21 cellular contexts compared by ENCODE assay signal in the genomic region with DNA sequence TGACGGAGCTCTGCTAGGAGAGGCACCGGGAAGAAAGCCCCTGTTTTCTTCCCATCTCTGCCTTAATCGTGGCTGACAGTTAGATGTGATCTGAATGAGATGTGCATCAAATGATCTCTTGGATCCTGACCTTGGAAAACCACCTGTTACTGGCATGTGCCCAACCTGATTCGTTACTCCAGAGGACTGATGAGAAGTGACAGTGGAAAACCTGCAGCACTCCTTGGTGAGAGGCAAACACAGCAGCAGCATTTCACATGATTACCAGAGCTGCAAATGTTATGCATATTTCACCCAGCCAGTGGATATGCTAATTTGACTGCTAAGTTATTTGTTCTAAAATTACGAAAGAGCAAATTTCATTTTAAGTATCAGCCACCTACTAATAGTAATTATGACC.
"Had no signal": no experiment of that assay in that cellular context is flagged by ENCODE, and none has a peak within 500 bp of the region (broad histone marks: within the 10 kb centered on the region; RNA-seq: fewer than 3 reads in every experiment).

No MANE protein-coding gene starts in this region.

- H3K9me3 Mint-ChIP-seq: nephron; stimulated activated naive B cell treated with anti-CD40 and anti-IgM and Interleukin-4, amounts not matched to agents 10 μg/mL and 1 μg/mL and 100 μg/mL, for 72 hours; type B pancreatic cell had no signal

- DNase-seq: effector CD8-positive, alpha-beta T cell; heart left ventricle; hippocampal formation; left colon; left ventricle myocardium superior; mesendoderm; naive B cell; spleen; stimulated activated CD4-positive, alpha-beta T cell treated with anti-CD3 and anti-CD28 coated beads, Interleukin-2, amount 100 ng/mL, for 24 hours; stimulated activated CD4-positive, alpha-beta T cell treated with anti-CD3 and anti-CD28 coated beads, Interleukin-4, amount 100 ng/mL, for 4 hours; stimulated activated naive B cell treated with anti-CD40 and anti-IgM and Interleukin-4, amounts not matched to agents 10 μg/mL and 1 μg/mL and 100 μg/mL, for 72 hours; stomach; substantia nigra; thyroid gland had no signal

- H3K36me3 Mint-ChIP-seq: naive B cell; stimulated activated naive B cell treated with anti-CD40 and anti-IgM and Interleukin-4, amounts not matched to agents 10 μg/mL and 1 μg/mL and 100 μg/mL, for 72 hours; type B pancreatic cell had no signal

- H2AFZ ChIP-seq: parathyroid adenoma had no signal

- H3K4me3 ChIP-seq: coronary artery, heart left ventricle, prostate gland, spleen, stomach, thyroid gland had no signal

- H3K27ac ChIP-seq: coronary artery, heart left ventricle, parathyroid adenoma, prostate gland, spleen, stomach, thyroid gland had no signal

- H3K9ac ChIP-seq: parathyroid adenoma had no signal

- H3K27ac Mint-ChIP-seq: naive B cell; nephron; stimulated activated naive B cell treated with anti-CD40 and anti-IgM and Interleukin-4, amounts not matched to agents 10 μg/mL and 1 μg/mL and 100 μg/mL, for 72 hours; type B pancreatic cell had no signal

- ATAC-seq: esophagus mucosa; heart left ventricle; left colon; left ventricle myocardium superior; sciatic nerve; stimulated activated naive B cell treated with anti-CD40 and anti-IgM and Interleukin-4, amounts not matched to agents 10 μg/mL and 1 μg/mL and 100 μg/mL, for 72 hours had no signal

- H3K27me3 ChIP-seq: thyroid gland had no signal

- H3K9me3 ChIP-seq: heart left ventricle, prostate gland, spleen, stomach, thyroid gland had no signal

- H3K4me3 Mint-ChIP-seq: naive B cell; nephron; stimulated activated naive B cell treated with anti-CD40 and anti-IgM and Interleukin-4, amounts not matched to agents 10 μg/mL and 1 μg/mL and 100 μg/mL, for 72 hours; type B pancreatic cell had no signal

- H3K4me1 ChIP-seq: heart left ventricle, prostate gland, thyroid gland had no signal

- H3K36me3 ChIP-seq: heart left ventricle, prostate gland, spleen, thyroid gland had no signal

- H3K79me2 ChIP-seq: parathyroid adenoma had no signal
